9 cellular contexts compared by ENCODE assay signal in the genomic region with DNA sequence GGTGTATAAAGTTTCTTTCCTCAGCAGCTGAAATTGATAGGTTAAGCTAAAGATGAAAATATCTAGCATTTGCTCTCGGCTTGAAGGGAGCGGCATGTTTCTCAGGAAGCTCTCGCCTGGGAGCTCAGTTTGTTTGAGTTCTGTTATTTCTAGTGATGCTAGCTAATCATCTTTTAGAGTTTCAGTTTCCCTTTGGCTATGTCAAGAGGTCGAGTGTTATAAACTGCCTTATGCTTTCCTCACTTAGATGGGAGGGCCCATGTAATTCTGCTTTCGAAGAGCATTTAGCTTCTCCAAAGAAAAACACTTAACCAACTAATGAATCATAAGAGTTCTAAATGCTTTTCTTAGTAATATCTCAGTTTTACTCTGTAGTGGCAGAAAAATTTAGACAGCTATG. TPM values are rescaled to one million over a fixed set of nuclear protein-coding genes. Genes with fewer than 3 reads are reported as not detected.
A peak's percentile ranks its signal among the peaks of the same experiment; 100 is the strongest.
DNase-seq lines count a peak whose midpoint lies in the region; ATAC-seq and TF ChIP-seq lines count a peak whose summit lies in the region.
"Had no signal": no experiment of that assay in that cellular context is flagged by ENCODE, and none has a peak within 500 bp of the region (broad histone marks: within the 10 kb centered on the region; RNA-seq: fewer than 3 reads in every experiment).

No MANE protein-coding gene starts in this region.

- peaks cover 7% of the 10 kb centered on the region for H3K27me3 ChIP-seq in foreskin keratinocyte

- H3K4me1 Mint-ChIP-seq in dendritic cell treated with granulocyte-macrophage colony-stimulating factor and Interleukin-4, amounts not matched to agents 40 ng/mL and 50 ng/mL, for 4 days (ENCODE audit: low read depth), result peaks cover 6% of the 10 kb centered on the region
- H3K4me1 Mint-ChIP-seq in Calu3 (ENCODE audit: low read depth, unreplicated experiment), result no peaks in the 10 kb centered on the region

- TF ChIP-seq CTCF in foreskin keratinocyte (conservative IDR thresholded peaks at IDR 0.05), result no peak
- no peak for TF ChIP-seq CTCF in Calu3 (IDR thresholded peaks at IDR 0.05; ENCODE audit: unreplicated experiment)

- intact Hi-C loops in dendritic cell treated with granulocyte-macrophage colony-stimulating factor and Interleukin-4, amounts not matched to agents 40 ng/mL and 50 ng/mL, for 4 days (cut with micrococcal nuclease), result loop anchor here (5.0 kb wide), 1 partner anchor 49 kb away; no protein-coding TSS in a partner anchor
- intact Hi-C loops in Calu3 (cut with micrococcal nuclease; ENCODE audit: unreplicated experiment), result no loop called here

- H3K27ac ChIP-seq in foreskin keratinocyte, result no peak overlapping the region

- peak overlapping the region; percentile 54 for H3K4me3 Mint-ChIP-seq in dendritic cell treated with granulocyte-macrophage colony-stimulating factor and Interleukin-4, amounts not matched to agents 40 ng/mL and 50 ng/mL, for 4 days
- no peak overlapping the region for H3K4me3 Mint-ChIP-seq in Calu3 (ENCODE audit: low read depth, unreplicated experiment)

- ATAC-seq in GM18499 (IDR thresholded peaks at IDR 0.05; ENCODE audit: insufficient read depth, unreplicated experiment) (peak; percentile 98), GM21576 (IDR thresholded peaks at IDR 0.05; ENCODE audit: unreplicated experiment) (peak; percentile 99), foreskin keratinocyte (no peak)

- CTCF ChIA-PET in Calu3 (lab: Charles Lee), result no interaction called here

- H3K9me3 Mint-ChIP-seq in dendritic cell treated with granulocyte-macrophage colony-stimulating factor and Interleukin-4, amounts not matched to agents 40 ng/mL and 50 ng/mL, for 4 days, result peaks cover 8% of the 10 kb centered on the region
- H3K9me3 Mint-ChIP-seq in Calu3 (ENCODE audit: low read depth, unreplicated experiment), result no peaks in the 10 kb centered on the region

- H3K4me1 ChIP-seq in foreskin keratinocyte, result no peaks in the 10 kb centered on the region

- H3K36me3 Mint-ChIP-seq in dendritic cell treated with granulocyte-macrophage colony-stimulating factor and Interleukin-4, amounts not matched to agents 40 ng/mL and 50 ng/mL, for 4 days (ENCODE audit: low read depth), result no peaks in the 10 kb centered on the region
- no peaks in the 10 kb centered on the region for H3K36me3 Mint-ChIP-seq in Calu3 (ENCODE audit: insufficient read depth, unreplicated experiment)

- no TSS peak for BruUV-seq in Calu3 (replicated peaks; lab: Mats Ljungman, UMichigan)

- no peaks in the 10 kb centered on the region for H3K27me3 Mint-ChIP-seq in dendritic cell treated with granulocyte-macrophage colony-stimulating factor and Interleukin-4, amounts not matched to agents 40 ng/mL and 50 ng/mL, for 4 days
- H3K27me3 Mint-ChIP-seq in Calu3 (ENCODE audit: unreplicated experiment), result peaks cover 16% of the 10 kb centered on the region

- DNase-seq in LHCN-M2 (ENCODE audit: low read depth), result peak; percentile 62
- DNase-seq in putamen (ENCODE audit: low spot score), result peak; percentile 32
- no peak for DNase-seq in foreskin keratinocyte
- DNase-seq in NCI-H1694 treated with DMSO at 0.1 percent for 48 hours (lab: John Stamatoyannopoulos, UW), result no peak
- no peak for DNase-seq in Calu3

- peak overlapping the region; percentile 81 for H3K27ac Mint-ChIP-seq in dendritic cell treated with granulocyte-macrophage colony-stimulating factor and Interleukin-4, amounts not matched to agents 40 ng/mL and 50 ng/mL, for 4 days
- no peak overlapping the region for H3K27ac Mint-ChIP-seq in Calu3 (ENCODE audit: unreplicated experiment)

RNA-seq across cellular contexts. Expression of gene PLCL1, which starts 33.6 kb away (rescaled TPM):
- 0.06 TPM in 1 of 2 replicates, not detected in the other for total RNA-seq in LHCN-M2 (2014; rRNA removed)
- not detected for polyA plus RNA-seq in LHCN-M2 (2012)
- not detected in 2 replicates for total RNA-seq in foreskin keratinocyte
- not detected in 2 replicates for polyA plus RNA-seq in foreskin keratinocyte
- total RNA-seq in Calu3 (2022), result 0.07 TPM in 1 of 2 replicates, not detected in the other

RNA-seq across cellular contexts. Expression of gene BOLL, which starts 52.9 kb away (rescaled TPM):
- total RNA-seq in LHCN-M2 (2014; rRNA removed) (not detected in 2 replicates), foreskin keratinocyte (not detected in 2 replicates), Calu3 (2022) (not detected in 2 replicates)
- polyA plus RNA-seq in LHCN-M2 (2012), result not detected
- polyA plus RNA-seq in foreskin keratinocyte, result not detected in 2 replicates
- polyA plus RNA-seq: keratinocyte had no signal

Comparison
In these comparisons a context has a peak if more than half of its experiments do, and no peak if none do; other contexts are left out.
1. DNase-seq: peak in LHCN-M2 (single experiment) and putamen (single experiment); none in foreskin keratinocyte (0 of 2), NCI-H1694 treated with DMSO at 0.1 percent for 48 hours (single experiment) and Calu3 (single experiment).